ENCODE assay signal across 24 cellular contexts in genomic region chrX:65576160-65576559, GRCh38.
"Had no signal": no experiment of that assay in that cellular context is flagged by ENCODE, and none has a peak within 500 bp of the region (broad histone marks: within the 10 kb centered on the region; RNA-seq: fewer than 3 reads in every experiment).

No MANE protein-coding gene starts in this region.

- H3K27ac Mint-ChIP-seq: activated CD4-positive, alpha-beta memory T cell treated with anti-CD3 and anti-CD28 coated beads for 36 hours; activated CD4-positive, alpha-beta T cell treated with anti-CD3 and anti-CD28 coated beads for 36 hours; activated naive CD8-positive, alpha-beta T cell treated with anti-CD3 and anti-CD28 coated beads, Interleukin-2, amount 10 ng/mL, durations not matched to agents 7 days and 5 days; activated T-helper 17 cell treated with anti-CD3 and anti-CD28 coated beads, Interleukin-2, amount 50 U/mL, for 72 hours; brain; memory B cell; naive B cell; stimulated activated naive CD8-positive, alpha-beta T cell treated with anti-CD3 and anti-CD28 coated beads, Interleukin-15, amount 100 ng/mL, for 72 hours; WTC11 had no signal

- H3K27me3 Mint-ChIP-seq: activated CD4-positive, alpha-beta memory T cell treated with anti-CD3 and anti-CD28 coated beads for 36 hours; activated CD4-positive, alpha-beta T cell treated with anti-CD3 and anti-CD28 coated beads for 36 hours; activated naive CD8-positive, alpha-beta T cell treated with anti-CD3 and anti-CD28 coated beads, Interleukin-2, amount 10 ng/mL, durations not matched to agents 7 days and 5 days; activated T-helper 17 cell treated with anti-CD3 and anti-CD28 coated beads, Interleukin-2, amount 50 U/mL, for 72 hours; brain; memory B cell had no signal

- FAIRE-seq: colon had no signal

- H3K4me1 ChIP-seq: psoas muscle, vagina had no signal

- H3K27ac ChIP-seq: dorsolateral prefrontal cortex, epithelial cell of prostate, hepatocyte, ovary, psoas muscle, skin epidermis, vagina had no signal

- DNase-seq: activated CD4-positive, alpha-beta memory T cell treated with anti-CD3 and anti-CD28 coated beads for 36 hours; activated CD4-positive, alpha-beta T cell treated with anti-CD3 and anti-CD28 coated beads for 36 hours; activated naive CD4-positive, alpha-beta T cell; activated naive CD8-positive, alpha-beta T cell treated with anti-CD3 and anti-CD28 coated beads, Interleukin-2, amount 10 ng/mL, durations not matched to agents 7 days and 5 days; amygdala; central memory CD4-positive, alpha-beta T cell; dorsolateral prefrontal cortex; foreskin fibroblast; mucosa of descending colon; naive B cell; ovary; psoas muscle; right cardiac atrium; stimulated activated naive CD8-positive, alpha-beta T cell treated with anti-CD3 and anti-CD28 coated beads, Interleukin-15, amount 100 ng/mL, for 72 hours; trophoblast cell had no signal

- H3K9me3 ChIP-seq: mucosa of descending colon, ovary, psoas muscle, vagina had no signal

- H3K4me3 ChIP-seq: dorsolateral prefrontal cortex, hepatocyte, mucosa of descending colon, ovary, psoas muscle, skin epidermis, vagina had no signal

- H3K4me3 Mint-ChIP-seq: activated CD4-positive, alpha-beta memory T cell treated with anti-CD3 and anti-CD28 coated beads for 36 hours; activated CD4-positive, alpha-beta T cell treated with anti-CD3 and anti-CD28 coated beads for 36 hours; activated naive CD8-positive, alpha-beta T cell treated with anti-CD3 and anti-CD28 coated beads, Interleukin-2, amount 10 ng/mL, durations not matched to agents 7 days and 5 days; activated T-helper 17 cell treated with anti-CD3 and anti-CD28 coated beads, Interleukin-2, amount 50 U/mL, for 72 hours; brain; memory B cell; naive B cell; stimulated activated naive CD8-positive, alpha-beta T cell treated with anti-CD3 and anti-CD28 coated beads, Interleukin-15, amount 100 ng/mL, for 72 hours; WTC11 had no signal

- H3K36me3 Mint-ChIP-seq: activated CD4-positive, alpha-beta memory T cell treated with anti-CD3 and anti-CD28 coated beads for 36 hours; activated naive CD8-positive, alpha-beta T cell treated with anti-CD3 and anti-CD28 coated beads, Interleukin-2, amount 10 ng/mL, durations not matched to agents 7 days and 5 days; brain; memory B cell; naive B cell; WTC11 had no signal

- H3K9me3 Mint-ChIP-seq: activated CD4-positive, alpha-beta memory T cell treated with anti-CD3 and anti-CD28 coated beads for 36 hours; activated naive CD8-positive, alpha-beta T cell treated with anti-CD3 and anti-CD28 coated beads, Interleukin-2, amount 10 ng/mL, durations not matched to agents 7 days and 5 days; activated T-helper 17 cell treated with anti-CD3 and anti-CD28 coated beads, Interleukin-2, amount 50 U/mL, for 72 hours; memory B cell; naive B cell; stimulated activated naive CD8-positive, alpha-beta T cell treated with anti-CD3 and anti-CD28 coated beads, Interleukin-15, amount 100 ng/mL, for 72 hours had no signal

- H3K4me1 Mint-ChIP-seq: activated CD4-positive, alpha-beta T cell treated with anti-CD3 and anti-CD28 coated beads for 36 hours; activated naive CD8-positive, alpha-beta T cell treated with anti-CD3 and anti-CD28 coated beads, Interleukin-2, amount 10 ng/mL, durations not matched to agents 7 days and 5 days; activated T-helper 17 cell treated with anti-CD3 and anti-CD28 coated beads, Interleukin-2, amount 50 U/mL, for 72 hours; brain; memory B cell; stimulated activated naive CD8-positive, alpha-beta T cell treated with anti-CD3 and anti-CD28 coated beads, Interleukin-15, amount 100 ng/mL, for 72 hours had no signal

- H3K36me3 ChIP-seq: ovary, vagina had no signal

- ATAC-seq: activated CD4-positive, alpha-beta T cell treated with anti-CD3 and anti-CD28 coated beads for 36 hours; activated T-helper 17 cell treated with anti-CD3 and anti-CD28 coated beads, Interleukin-2, amount 50 U/mL, for 72 hours; mucosa of descending colon; psoas muscle; right cardiac atrium; stimulated activated naive CD8-positive, alpha-beta T cell treated with anti-CD3 and anti-CD28 coated beads, Interleukin-15, amount 100 ng/mL, for 72 hours; WTC11 had no signal

- H3K27me3 ChIP-seq: hepatocyte, ovary, vagina had no signal
